ENCODE assay signal across 1 cellular context in the genomic region with DNA sequence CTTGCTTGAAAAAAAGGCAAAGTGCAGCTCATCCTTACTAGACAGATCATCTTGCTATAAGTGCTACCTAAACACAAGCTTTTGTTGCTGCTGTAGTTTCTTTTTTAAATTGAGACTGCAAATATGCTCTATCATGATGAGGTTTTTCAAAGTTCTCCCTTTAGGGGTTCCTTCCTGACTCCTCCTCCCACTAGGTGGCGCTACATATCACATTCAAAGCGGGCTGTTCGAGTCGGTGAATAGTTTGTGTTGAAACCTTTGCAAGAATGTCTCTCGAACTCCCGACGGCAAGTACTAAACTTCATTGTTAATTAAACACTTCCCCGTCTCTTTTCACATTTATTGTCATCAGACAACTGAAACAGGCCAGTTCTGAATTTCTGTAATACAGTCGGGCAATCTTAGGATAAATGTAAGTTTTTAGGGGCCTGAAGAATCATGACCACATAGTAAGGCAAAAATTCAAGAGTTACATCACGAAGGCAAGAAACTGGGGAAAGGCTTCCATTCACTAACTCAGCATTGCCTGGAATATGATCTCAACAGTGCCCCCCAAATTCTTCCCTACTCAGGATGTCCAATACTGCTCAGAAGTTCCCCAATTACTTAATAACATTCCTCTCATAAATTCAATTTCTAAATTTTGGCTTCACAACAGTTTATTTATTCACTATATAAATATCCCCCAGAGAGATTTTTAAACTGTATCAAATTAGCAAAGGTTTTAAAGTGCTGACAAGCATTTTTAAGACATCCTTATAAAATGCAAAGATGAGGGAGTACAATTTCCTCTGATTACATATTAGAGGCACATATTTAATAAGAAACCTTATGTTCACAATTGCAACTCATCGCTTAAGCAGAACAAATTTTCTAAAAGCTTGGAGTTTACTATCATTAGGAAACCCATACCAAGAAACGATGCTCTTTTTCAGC.
A peak's percentile ranks its signal among the peaks of the same experiment; 100 is the strongest.
TF ChIP-seq lines count a peak whose summit lies in the region.

No MANE protein-coding gene starts in this region.

TF ChIP-seq in neural cell, 6 proteins besides CTCF, POLR2A, EP300 and RAD21 (continued from another document):
- peak; percentile 89 for TF ChIP-seq SMC3 (conservative IDR thresholded peaks at IDR 0.05; ENCODE audit: poor library complexity)
